ENCODE assay signal across 33 cellular contexts in the genomic region with DNA sequence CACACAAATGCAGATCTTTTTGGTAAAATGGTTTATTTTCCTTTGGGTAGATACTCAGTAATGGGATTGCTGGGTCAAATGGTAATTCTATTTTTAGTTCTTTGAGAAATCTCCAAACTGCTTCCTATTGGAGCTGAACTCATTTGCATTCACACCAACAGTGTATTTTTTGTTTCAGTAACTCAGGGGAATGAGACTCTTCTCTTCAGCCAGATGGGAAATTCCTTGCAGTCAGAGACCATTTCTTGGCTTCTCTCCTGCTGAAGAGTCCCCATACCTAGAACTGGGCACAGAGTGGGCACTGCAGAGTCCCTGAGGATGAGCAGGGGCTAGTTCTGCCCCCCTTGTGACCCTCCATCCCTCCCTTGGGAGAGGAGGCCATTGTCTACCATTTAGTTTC. TPM values are rescaled to one million over a fixed set of nuclear protein-coding genes. Genes with fewer than 3 reads are reported as not detected.
"Had no signal": no experiment of that assay in that cellular context is flagged by ENCODE, and none has a peak within 500 bp of the region (broad histone marks: within the 10 kb centered on the region; RNA-seq: fewer than 3 reads in every experiment).

No MANE protein-coding gene starts in this region.

- H3K27ac ChIP-seq: breast epithelium, colonic mucosa, heart right ventricle, ovary, prostate gland, sigmoid colon, upper lobe of left lung, vagina had no signal

- DNase-seq: activated CD4-positive, alpha-beta T cell treated with anti-CD3 and anti-CD28 coated beads for 36 hours; activated CD4-positive, CD25-positive, alpha-beta regulatory T cell; activated CD8-positive, alpha-beta memory T cell treated with anti-CD3 and anti-CD28 coated beads, Interleukin-2, amount 10 ng/mL, durations not matched to agents 7 days and 5 days; activated CD8-positive, alpha-beta T cell treated with anti-CD3 and anti-CD28 coated beads, Interleukin-2, amount 10 ng/mL, durations not matched to agents 7 days and 5 days; activated effector memory CD4-positive, alpha-beta T cell treated with anti-CD3 and anti-CD28 coated beads, Interleukin-2, amount 50 U/mL, for 16 hours; activated naive CD4-positive, alpha-beta T cell treated with anti-CD3 and anti-CD28 coated beads, Interleukin-2, amount 10 ng/mL, durations not matched to agents 7 days and 5 days; activated naive CD8-positive, alpha-beta T cell treated with anti-CD3 and anti-CD28 coated beads, Interleukin-2, amount 10 ng/mL, durations not matched to agents 7 days and 5 days; activated T-cell treated with anti-CD3 and anti-CD28 coated beads, Interleukin-2, amount 50 U/mL, for 48 hours; amniotic stem cell; colonic mucosa; effector CD8-positive, alpha-beta T cell; erythroblast; foreskin fibroblast; heart right ventricle; left cardiac atrium; left ventricle myocardium superior; naive B cell; ovary; sigmoid colon; small intestine; stimulated activated CD4-positive, alpha-beta T cell treated with anti-CD3 and anti-CD28 coated beads, Interleukin-4, amount 100 ng/mL, for 24 hours; stimulated activated naive CD8-positive, alpha-beta T cell treated with anti-CD3 and anti-CD28 coated beads, Interleukin-15, amount 100 ng/mL, for 72 hours; T-helper 1 cell; upper lobe of left lung had no signal

- ATAC-seq: activated CD4-positive, alpha-beta T cell treated with anti-CD3 and anti-CD28 coated beads for 36 hours; activated CD8-positive, alpha-beta memory T cell treated with anti-CD3 and anti-CD28 coated beads, Interleukin-2, amount 10 ng/mL, durations not matched to agents 7 days and 5 days; activated CD8-positive, alpha-beta T cell treated with anti-CD3 and anti-CD28 coated beads, Interleukin-2, amount 10 ng/mL, durations not matched to agents 7 days and 5 days; heart right ventricle; left cardiac atrium; left ventricle myocardium superior; stimulated activated memory B cell treated with anti-CD40 and anti-IgM and Interleukin-4, amounts not matched to agents 10 μg/mL and 1 μg/mL and 100 μg/mL, for 72 hours; stimulated activated naive CD8-positive, alpha-beta T cell treated with anti-CD3 and anti-CD28 coated beads, Interleukin-15, amount 100 ng/mL, for 72 hours had no signal

RNA-seq across cellular contexts. Expression of a gene that starts 10.8 kb away (rescaled TPM):
- total RNA-seq: vagina had no signal

RNA-seq across cellular contexts. Expression of a gene that starts 29.3 kb away (rescaled TPM):
- total RNA-seq: activated CD4-positive, alpha-beta T cell treated with anti-CD3 and anti-CD28 coated beads for 36 hours; activated CD8-positive, alpha-beta memory T cell treated with anti-CD3 and anti-CD28 coated beads, Interleukin-2, amount 10 ng/mL, durations not matched to agents 7 days and 5 days; activated CD8-positive, alpha-beta T cell treated with anti-CD3 and anti-CD28 coated beads, Interleukin-2, amount 10 ng/mL, durations not matched to agents 7 days and 5 days; astrocyte; dermis microvascular lymphatic vessel endothelial cell; fibroblast of lung; glomerular endothelial cell; left ventricle myocardium superior; lung microvascular endothelial cell; vagina had no signal

RNA-seq across cellular contexts. Expression of a gene that starts 38.7 kb away (rescaled TPM):
- total RNA-seq: activated CD4-positive, alpha-beta T cell treated with anti-CD3 and anti-CD28 coated beads for 36 hours; activated CD8-positive, alpha-beta memory T cell treated with anti-CD3 and anti-CD28 coated beads, Interleukin-2, amount 10 ng/mL, durations not matched to agents 7 days and 5 days; activated CD8-positive, alpha-beta T cell treated with anti-CD3 and anti-CD28 coated beads, Interleukin-2, amount 10 ng/mL, durations not matched to agents 7 days and 5 days; activated naive CD8-positive, alpha-beta T cell treated with anti-CD3 and anti-CD28 coated beads, Interleukin-2, amount 10 ng/mL, durations not matched to agents 7 days and 5 days; breast epithelium; colonic mucosa; dermis microvascular lymphatic vessel endothelial cell; fibroblast of lung; glomerular endothelial cell; heart right ventricle; left cardiac atrium; left ventricle myocardium superior; lung microvascular endothelial cell; ovary; prostate gland; sigmoid colon; upper lobe of left lung; vagina had no signal
